Comparison of ENCODE assay signal across 8 cellular contexts in genomic region chr16:70738083-70738977, GRCh38. TPM values are rescaled to one million over a fixed set of nuclear protein-coding genes. Genes with fewer than 3 reads are reported as not detected.
DNase-seq lines count a peak whose midpoint lies in the region; ATAC-seq and TF ChIP-seq lines count a peak whose summit lies in the region.

No MANE protein-coding gene starts in this region.

- H3K4me1 ChIP-seq in heart right ventricle (peaks cover 32 to 69% (median 45%) of the 10 kb centered on the region in 9 donors), gastrocnemius medialis (peaks cover 39 to 45% of the 10 kb centered on the region in 2 donors)

- no peaks in the 10 kb centered on the region for H3K27me3 Mint-ChIP-seq in activated naive CD4-positive, alpha-beta T cell treated with anti-CD3 and anti-CD28 coated beads, Interleukin-2, amount 50 U/mL, for 24 hours
- H3K27me3 Mint-ChIP-seq in activated naive CD8-positive, alpha-beta T cell treated with anti-CD3 and anti-CD28 coated beads, Interleukin-2, amount 50 U/mL, for 24 hours = no peaks in the 10 kb centered on the region

- peaks cover 41% of the 10 kb centered on the region for H3K4me1 Mint-ChIP-seq in activated naive CD4-positive, alpha-beta T cell treated with anti-CD3 and anti-CD28 coated beads, Interleukin-2, amount 50 U/mL, for 24 hours
- H3K4me1 Mint-ChIP-seq in activated naive CD8-positive, alpha-beta T cell treated with anti-CD3 and anti-CD28 coated beads, Interleukin-2, amount 50 U/mL, for 24 hours = peaks cover 72% of the 10 kb centered on the region

- peak; percentile 18 for ATAC-seq in activated naive CD8-positive, alpha-beta T cell treated with anti-CD3 and anti-CD28 coated beads, Interleukin-2, amount 50 U/mL, for 24 hours
- ATAC-seq in heart right ventricle (peak; percentile 68 to 84 (median 80)), gastrocnemius medialis (peak; percentile 79 to 84), GM21825 (IDR thresholded peaks at IDR 0.05; ENCODE audit: unreplicated experiment) (no peak)

- peaks cover 3% of the 10 kb centered on the region for H3K36me3 Mint-ChIP-seq in activated naive CD4-positive, alpha-beta T cell treated with anti-CD3 and anti-CD28 coated beads, Interleukin-2, amount 50 U/mL, for 24 hours
- peaks cover 11% of the 10 kb centered on the region for H3K36me3 Mint-ChIP-seq in activated naive CD8-positive, alpha-beta T cell treated with anti-CD3 and anti-CD28 coated beads, Interleukin-2, amount 50 U/mL, for 24 hours (ENCODE audit: low read depth)

- DNase-seq in activated naive CD4-positive, alpha-beta T cell (lab: John Stamatoyannopoulos, UW) = no peak
- peak; percentile 21 for DNase-seq in NCI-H1092 treated with DMSO at 0.1 percent for 48 hours (lab: John Stamatoyannopoulos, UW)
- DNase-seq in activated naive CD8-positive, alpha-beta T cell treated with anti-CD3 and anti-CD28 coated beads, Interleukin-2, amount 50 U/mL, for 24 hours = peak; percentile 57
- DNase-seq in heart right ventricle = peak; percentile 72 to 74
- peak; percentile 81 to 93 for DNase-seq in gastrocnemius medialis
- no peak for DNase-seq in mesenteric fat pad (ENCODE audit: low spot score)

- H3K36me3 ChIP-seq in heart right ventricle (peaks cover 0 to 35% (median 0%) of the 10 kb centered on the region in 9 donors), gastrocnemius medialis (no peaks in the 10 kb centered on the region)

- H3K9me3 ChIP-seq in heart right ventricle (no peaks in the 10 kb centered on the region), gastrocnemius medialis (no peaks in the 10 kb centered on the region)

- intact Hi-C loops in heart right ventricle (cut with DNase I) (loop anchor here in 7 of 10 donors (2.0 to 5.0 kb wide), 4 partner anchors 51 to 61 kb away; partner anchors contain the start of gene MTSS2 (in 2 of the 7)), gastrocnemius medialis (cut with DNase I; ENCODE audit: low total_unique reads) (loop anchor here (1.0 kb wide), 2 partner anchors 23 to 51 kb away; no protein-coding TSS in a partner anchor)

- H3K4me3 ChIP-seq in heart right ventricle (no peak overlapping the region), gastrocnemius medialis (peak overlapping the region in 1 of 4 donors; percentile 6)

- no peak for TF ChIP-seq POLR2A in gastrocnemius medialis (IDR thresholded peaks at IDR 0.05)

- H3K27ac ChIP-seq in heart right ventricle (peak overlapping the region; percentile 81 to 92 (median 86)), gastrocnemius medialis (peak overlapping the region; percentile 86 to 91 (median 90))

- H3K27ac Mint-ChIP-seq in activated naive CD4-positive, alpha-beta T cell treated with anti-CD3 and anti-CD28 coated beads, Interleukin-2, amount 50 U/mL, for 24 hours = peak overlapping the region; percentile 95
- H3K27ac Mint-ChIP-seq in activated naive CD8-positive, alpha-beta T cell treated with anti-CD3 and anti-CD28 coated beads, Interleukin-2, amount 50 U/mL, for 24 hours = peak overlapping the region; percentile 94

- H3K4me3 Mint-ChIP-seq in activated naive CD4-positive, alpha-beta T cell treated with anti-CD3 and anti-CD28 coated beads, Interleukin-2, amount 50 U/mL, for 24 hours = peak overlapping the region; percentile 73
- peak overlapping the region; percentile 73 for H3K4me3 Mint-ChIP-seq in activated naive CD8-positive, alpha-beta T cell treated with anti-CD3 and anti-CD28 coated beads, Interleukin-2, amount 50 U/mL, for 24 hours

- TF ChIP-seq CTCF in heart right ventricle (IDR thresholded peaks at IDR 0.05) (peak; percentile 47 to 82 (median 75)), gastrocnemius medialis (IDR thresholded peaks at IDR 0.05 in 4 of 5, conservative IDR thresholded peaks at IDR 0.05 in 1 of 5) (peak; percentile 80 to 96 (median 94))

- WGBS in heart right ventricle, 2 donors = 43 to 56% methylated on average over 22 of the region's 22 CpGs

- in situ Hi-C loops in gastrocnemius medialis (cut with MboI; ENCODE audit: low sequenced_read_pairs in 4 of 4) = loop anchor here in 1 of 4 donors (10.0 kb wide), 1 partner anchor 54 kb away; the partner anchor contains the start of gene MTSS2

- no peaks in the 10 kb centered on the region for H3K27me3 ChIP-seq in heart right ventricle
- no peaks in the 10 kb centered on the region for H3K27me3 ChIP-seq in gastrocnemius medialis

- H3K9me3 Mint-ChIP-seq in activated naive CD4-positive, alpha-beta T cell treated with anti-CD3 and anti-CD28 coated beads, Interleukin-2, amount 50 U/mL, for 24 hours = no peaks in the 10 kb centered on the region
- no peaks in the 10 kb centered on the region for H3K9me3 Mint-ChIP-seq in activated naive CD8-positive, alpha-beta T cell treated with anti-CD3 and anti-CD28 coated beads, Interleukin-2, amount 50 U/mL, for 24 hours

RNA-seq across cellular contexts. Expression of gene MTSS2, which starts 52.5 kb away (rescaled TPM):
- total RNA-seq in heart right ventricle (100 to 1,000 TPM in 2 of 10 donors, 10 to 100 TPM in 8; 39.8 to 121 (median 62.1) TPM), gastrocnemius medialis (100 to 1,000 TPM in 1 of 4 donors, 10 to 100 TPM in 3; 42.6 to 160 (median 93.9) TPM), mesenteric fat pad (50.3 TPM)
- 10 to 100 TPM; 39.0 to 39.7 TPM for polyA plus RNA-seq in heart right ventricle

Comparison
In these comparisons a context has a peak if more than half of its experiments do, and no peak if none do; other contexts are left out.
1. DNase-seq: peak in NCI-H1092 treated with DMSO at 0.1 percent for 48 hours (single experiment), activated naive CD8-positive, alpha-beta T cell treated with anti-CD3 and anti-CD28 coated beads, Interleukin-2, amount 50 U/mL, for 24 hours (single experiment), heart right ventricle (2 of 2) and gastrocnemius medialis (2 of 2); none in activated naive CD4-positive, alpha-beta T cell (0 of 4) and mesenteric fat pad (single experiment).